Comparison of ENCODE assay signal across 9 cellular contexts in the genomic region with DNA sequence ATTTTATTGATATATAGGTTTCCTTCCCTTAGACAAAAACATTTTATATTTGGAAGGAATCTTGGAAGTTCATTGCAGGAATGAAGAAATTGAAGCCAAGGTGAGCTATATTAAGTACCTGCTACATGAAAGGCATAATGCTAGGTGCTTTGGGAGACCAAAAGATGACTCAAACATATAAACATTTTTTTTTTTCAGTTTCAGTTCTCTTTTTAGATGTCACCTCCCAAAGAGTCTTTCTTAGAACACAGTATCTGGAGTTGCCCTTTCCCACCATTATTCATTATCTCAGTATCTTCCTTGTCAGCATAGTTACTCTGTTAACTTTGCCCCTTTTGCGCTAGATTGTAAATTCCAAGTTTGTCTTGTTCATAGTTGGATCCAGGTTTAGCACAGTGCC. TPM values are rescaled to one million over a fixed set of nuclear protein-coding genes. Genes with fewer than 3 reads are reported as not detected.
DNase-seq lines count a peak whose midpoint lies in the region; ATAC-seq and TF ChIP-seq lines count a peak whose summit lies in the region.
"Had no signal": no experiment of that assay in that cellular context is flagged by ENCODE, and none has a peak within 500 bp of the region (broad histone marks: within the 10 kb centered on the region; RNA-seq: fewer than 3 reads in every experiment).

No MANE protein-coding gene starts in this region.

- H3K4me3 ChIP-seq in GM12864 (ENCODE audit: low read depth, low read length) (peak overlapping the region; percentile 84), NB4 (ENCODE audit: low read depth, low read length) (peak overlapping the region; percentile 98), duodenal mucosa (ENCODE audit: low read depth in 1 of 2, low read length in 2 of 2) (peak overlapping the region; percentile 86 to 95), osteoblast (ENCODE audit: insufficient read depth, low read length) (peak overlapping the region; percentile 96), transverse colon (peak overlapping the region in 2 of 4 donors; percentile 66 to 98)

- H3K27me3 ChIP-seq in duodenal mucosa (ENCODE audit: control insufficient read depth in 1 of 2, insufficient read depth in 2 of 2, low read length in 2 of 2) (no peaks in the 10 kb centered on the region), osteoblast (ENCODE audit: insufficient read depth, low read length) (no peaks in the 10 kb centered on the region), transverse colon (no peaks in the 10 kb centered on the region)

- peaks cover 29% of the 10 kb centered on the region for H3K79me2 ChIP-seq in osteoblast (ENCODE audit: insufficient read depth, low read length)

- H3K4me1 ChIP-seq in duodenal mucosa (ENCODE audit: control insufficient read depth in 1 of 2, insufficient read depth in 2 of 2, low read length in 2 of 2) (peaks cover 21% of the 10 kb centered on the region in 2 donors), osteoblast (ENCODE audit: insufficient read depth, low read length) (peaks cover 22% of the 10 kb centered on the region), transverse colon (peaks cover 4 to 25% (median 18%) of the 10 kb centered on the region in 4 donors)
- H3K4me1 ChIP-seq: prostate gland had no signal

- 81 to 85% methylated on average over 1 of the region's 1 CpG for WGBS in transverse colon (ENCODE audit: low coverage in 1 of 2), 2 donors

- H2AFZ ChIP-seq in osteoblast (ENCODE audit: low read length): no peak overlapping the region

- peak overlapping the region in 1 of 2 donors; percentile 69 for H3K9ac ChIP-seq in duodenal mucosa (ENCODE audit: low read depth in 1 of 2, low read length in 2 of 2)

- intact Hi-C loops in transverse colon (cut with DNase I; ENCODE audit: low total_unique reads): no loop called here

- ATAC-seq in GM18517 (IDR thresholded peaks at IDR 0.05; ENCODE audit: unreplicated experiment): no peak

- H3K4me2 ChIP-seq in osteoblast (ENCODE audit: insufficient read depth, low read length): peak overlapping the region; percentile 98

- in situ Hi-C loops in transverse colon (cut with MboI; ENCODE audit: low pct_ligation_motif_present in 1 of 4, low pct_unique_long_range_greater_than_20kb in 1 of 4, low sequenced_read_pairs in 3 of 4): no loop called here

- TF ChIP-seq CTCF in GM12864 (IDR thresholded peaks at IDR 0.05; ENCODE audit: low read depth, low read length, missing control alignments) (no peak), NB4 (IDR thresholded peaks at IDR 0.05; ENCODE audit: low read depth, low read length) (no peak), osteoblast (IDR thresholded peaks at IDR 0.05; ENCODE audit: extremely low read depth, low read depth, low read length) (no peak), transverse colon (IDR thresholded peaks at IDR 0.05) (no peak)

- DNase-seq in GM12864 (ENCODE audit: low read depth) (peak; percentile 46), NB4 (ENCODE audit: low read depth) (peak; percentile 35), osteoblast (ENCODE audit: insufficient read length, low spot score, missing footprints) (no peak), GOT3 (lab: John Stamatoyannopoulos, UW) (no peak), epidermal melanocyte (ENCODE audit: insufficient read length, low spot score) (no peak), transverse colon (no peak)

- H3K9me3 ChIP-seq in duodenal mucosa (ENCODE audit: control insufficient read depth in 1 of 2, low read length in 2 of 2) (no peaks in the 10 kb centered on the region), osteoblast (ENCODE audit: low read depth, low read length) (no peaks in the 10 kb centered on the region), transverse colon (no peaks in the 10 kb centered on the region)
- H3K9me3 ChIP-seq: prostate gland had no signal

- TF ChIP-seq EP300 in transverse colon (IDR thresholded peaks at IDR 0.05; ENCODE audit: low read depth): no peak

- H3K36me3 ChIP-seq in duodenal mucosa (ENCODE audit: control insufficient read depth in 1 of 2, insufficient read depth in 2 of 2, low read length in 2 of 2) (peaks cover 0 to 4% of the 10 kb centered on the region in 2 donors), osteoblast (ENCODE audit: insufficient read depth, low read length) (peaks cover 2% of the 10 kb centered on the region), transverse colon (no peaks in the 10 kb centered on the region)
- H3K36me3 ChIP-seq: prostate gland had no signal

- H3K27ac ChIP-seq in duodenal mucosa (ENCODE audit: low read depth, low read length) (no peak overlapping the region), osteoblast (ENCODE audit: low read depth, low read length) (peak overlapping the region; percentile 87), transverse colon (no peak overlapping the region)

- no peaks in the 10 kb centered on the region for H4K20me1 ChIP-seq in osteoblast (ENCODE audit: insufficient read depth, low read length)

- TF ChIP-seq POLR2A in NB4 (IDR thresholded peaks at IDR 0.05; ENCODE audit: extremely low read depth, insufficient read length) (no peak), transverse colon (IDR thresholded peaks at IDR 0.05) (no peak)

RNA-seq across cellular contexts. Expression of a gene that starts 1.1 kb away (rescaled TPM):
- total RNA-seq in osteoblast (6.9 and 7.4 TPM in 2 replicates), transverse colon (1 to 10 TPM; 1.1 to 5.4 (median 4.6) TPM)

RNA-seq across cellular contexts. Expression of a gene that starts 1.6 kb away (rescaled TPM):
- 30.1 and 31.5 TPM in 2 replicates for total RNA-seq in osteoblast
- 10 to 100 TPM; 19.1 to 40.0 (median 27.5) TPM for total RNA-seq in transverse colon

Comparison
In these comparisons a context has a peak if more than half of its experiments do, and no peak if none do; other contexts are left out.
1. DNase-seq: peak in GM12864 (single experiment) and NB4 (single experiment); none in osteoblast (single experiment), GOT3 (single experiment), epidermal melanocyte (single experiment) and transverse colon (single experiment).